In genomic region chr12:28442101-28442500, GRCh38 we compare ENCODE assay signal across 22 cellular contexts.
"Had no signal": no experiment of that assay in that cellular context is flagged by ENCODE, and none has a peak within 500 bp of the region (broad histone marks: within the 10 kb centered on the region; RNA-seq: fewer than 3 reads in every experiment).

No MANE protein-coding gene starts in this region.

- H3K4me3 ChIP-seq: coronary artery, dorsolateral prefrontal cortex, esophagus squamous epithelium, gastrocnemius medialis, heart right ventricle, left lung, lower lobe of right lung had no signal

- H3K27me3 ChIP-seq: dorsolateral prefrontal cortex, esophagus squamous epithelium, gastrocnemius medialis, heart right ventricle, left lung had no signal

- H3K4me1 ChIP-seq: esophagus squamous epithelium, gastrocnemius medialis, heart right ventricle, left lung, lower lobe of right lung had no signal

- H3K36me3 ChIP-seq: esophagus squamous epithelium, gastrocnemius medialis, heart right ventricle, left lung, lower lobe of right lung had no signal

- DNase-seq: dermis blood vessel endothelial cell; dorsolateral prefrontal cortex; effector CD4-positive, alpha-beta T cell; effector memory CD4-positive, alpha-beta T cell; erythroblast; esophagus squamous epithelium; foreskin fibroblast; foreskin melanocyte; gastrocnemius medialis; glutamatergic neuron; head of caudate nucleus; heart right ventricle; hippocampal formation; left cardiac atrium; left lung; left ventricle myocardium superior; lower lobe of right lung; mesenchymal stem cell; midbrain had no signal

- H3K27ac ChIP-seq: coronary artery, dorsolateral prefrontal cortex, epithelial cell of prostate, esophagus squamous epithelium, gastrocnemius medialis, heart right ventricle, left lung, lower lobe of right lung had no signal

- ATAC-seq: esophagus mucosa, gastrocnemius medialis, heart right ventricle, left cardiac atrium, left lung, left ventricle myocardium superior, lower lobe of right lung had no signal

- H3K9me3 ChIP-seq: esophagus squamous epithelium, gastrocnemius medialis, heart right ventricle, left lung, lower lobe of right lung had no signal
